In the genomic region with DNA sequence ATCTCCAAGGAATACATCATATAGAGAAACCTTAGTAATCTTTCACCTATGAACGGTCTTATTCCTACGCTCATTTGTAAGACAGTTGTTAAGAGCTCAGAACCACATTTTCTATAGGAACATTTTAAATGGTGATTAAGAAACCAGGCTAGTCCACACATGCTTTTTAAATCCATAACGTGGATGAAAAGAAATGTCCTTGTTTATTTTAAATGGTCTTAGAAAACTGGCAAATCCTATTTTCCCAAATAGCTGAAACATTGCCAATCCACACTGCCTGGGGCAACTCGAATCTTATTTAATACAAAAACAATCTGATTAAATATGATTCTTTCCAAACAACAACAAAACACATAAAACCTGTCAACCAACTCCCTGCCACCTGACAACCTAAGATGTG, we compare ENCODE assay signal across 17 cellular contexts. TPM values are rescaled to one million over a fixed set of nuclear protein-coding genes. Genes with fewer than 3 reads are reported as not detected.
A peak's percentile ranks its signal among the peaks of the same experiment; 100 is the strongest.
DNase-seq lines count a peak whose midpoint lies in the region; ATAC-seq and TF ChIP-seq lines count a peak whose summit lies in the region.
"Had no signal": no experiment of that assay in that cellular context is flagged by ENCODE, and none has a peak within 500 bp of the region (broad histone marks: within the 10 kb centered on the region; RNA-seq: fewer than 3 reads in every experiment).

No MANE protein-coding gene starts in this region.

- H3K9me2 ChIP-seq in SK-N-SH: no peaks in the 10 kb centered on the region

- H3K27me3 ChIP-seq in SK-N-SH (ENCODE audit: insufficient read depth) (no peaks in the 10 kb centered on the region), WERI-Rb-1 (ENCODE audit: insufficient read depth, low read depth, severe bottlenecking) (no peaks in the 10 kb centered on the region)
- H3K27me3 ChIP-seq: spleen had no signal

- H3K9me3 ChIP-seq in SK-N-SH: no peaks in the 10 kb centered on the region
- no peaks in the 10 kb centered on the region for H3K9me3 ChIP-seq in WERI-Rb-1 (ENCODE audit: severe bottlenecking)
- H3K9me3 ChIP-seq: lower lobe of right lung, spleen, thoracic aorta had no signal

- TF ChIP-seq EP300 in SK-N-SH (IDR thresholded peaks at IDR 0.05; ENCODE audit: borderline replicate concordance in 1 of 2, low read depth in 1 of 2, low read length in 1 of 2): no peak

- no peak for ATAC-seq in SK-N-SH treated with all-trans-retinoic acid at 6 μM for 48 hours
- no peak for ATAC-seq in stimulated activated effector memory CD8-positive, alpha-beta T cell treated with anti-CD3 and anti-CD28 coated beads, Interleukin-12 subunit alpha, Interleukin-12 subunit beta, amount 100 ng/mL, for 72 hours
- ATAC-seq: lower lobe of right lung had no signal

- H3K27ac Mint-ChIP-seq in stimulated activated effector memory CD8-positive, alpha-beta T cell treated with anti-CD3 and anti-CD28 coated beads, Interleukin-12 subunit alpha, Interleukin-12 subunit beta, amount 100 ng/mL, for 72 hours: peak overlapping the region; percentile 46

- peaks cover 20% of the 10 kb centered on the region for H3K4me1 Mint-ChIP-seq in stimulated activated effector memory CD8-positive, alpha-beta T cell treated with anti-CD3 and anti-CD28 coated beads, Interleukin-12 subunit alpha, Interleukin-12 subunit beta, amount 100 ng/mL, for 72 hours

- H3K36me3 Mint-ChIP-seq in stimulated activated effector memory CD8-positive, alpha-beta T cell treated with anti-CD3 and anti-CD28 coated beads, Interleukin-12 subunit alpha, Interleukin-12 subunit beta, amount 100 ng/mL, for 72 hours: no peaks in the 10 kb centered on the region

- POLR2A ChIA-PET in SK-N-SH (lab: Yijun Ruan, JAX): no interaction called here

- CTCF ChIA-PET in SK-N-SH (lab: Yijun Ruan, JAX): interaction anchor here (0.7 to 1.6 kb wide), 4 partner anchors 21 to 437 kb away, joined by 3 to 7 read pairs (median 4); no protein-coding TSS in a partner anchor

- H3K79me2 ChIP-seq in SK-N-SH (ENCODE audit: insufficient read depth): peaks cover 23% of the 10 kb centered on the region

- peaks cover 6% of the 10 kb centered on the region for H3F3A ChIP-seq in SK-N-SH (replicated peaks; ENCODE audit: insufficient read depth)

- H2AFZ ChIP-seq in SK-N-SH (ENCODE audit: low read depth): no peak overlapping the region

- no peak for TF ChIP-seq RAD21 in SK-N-SH (IDR thresholded peaks at IDR 0.05; ENCODE audit: low read length)

- H3K9ac ChIP-seq in SK-N-SH: no peak overlapping the region

- no peaks in the 10 kb centered on the region for H4K20me1 ChIP-seq in SK-N-SH (ENCODE audit: insufficient read depth)

- no peak overlapping the region for H3K4me3 Mint-ChIP-seq in stimulated activated effector memory CD8-positive, alpha-beta T cell treated with anti-CD3 and anti-CD28 coated beads, Interleukin-12 subunit alpha, Interleukin-12 subunit beta, amount 100 ng/mL, for 72 hours

- H3K4me2 ChIP-seq in SK-N-SH: no peak overlapping the region

- peak overlapping the region; percentile 7 to 22; a peak in 2 of 4 replicates for H3K27ac ChIP-seq in SK-N-SH (ENCODE audit: low read depth in 2 of 2, low read length in 1 of 2)
- H3K27ac ChIP-seq in WERI-Rb-1: no peak overlapping the region
- H3K27ac ChIP-seq: lower lobe of right lung, thoracic aorta had no signal

- DNase-seq in SK-N-SH: no peak
- peak; percentile 37 for DNase-seq in amniotic epithelial cell (ENCODE audit: low read depth)
- DNase-seq in fibroblast of peridontal ligament (ENCODE audit: extremely low read depth): peak; percentile 83
- no peak for DNase-seq in stimulated activated effector memory CD8-positive, alpha-beta T cell treated with anti-CD3 and anti-CD28 coated beads, Interleukin-12 subunit alpha, Interleukin-12 subunit beta, amount 100 ng/mL, for 72 hours (ENCODE audit: low spot score in 2 of 2)
- DNase-seq in WERI-Rb-1: no peak
- no peak for DNase-seq in D341Med (ENCODE audit: low spot score)
- DNase-seq in NCI-H345 treated with DMSO at 0.1 percent for 48 hours (lab: John Stamatoyannopoulos, UW; ENCODE audit: unreplicated experiment): no peak
- DNase-seq: 8988T; activated CD4-positive, alpha-beta T cell treated with anti-CD3 and anti-CD28 coated beads, Interleukin-2, amount 10 ng/mL, durations not matched to agents 7 days and 5 days; activated T-cell treated with anti-CD3 and anti-CD28 coated beads, Interleukin-2, amount 50 U/mL, for 48 hours; effector memory CD4-positive, alpha-beta T cell; lower lobe of right lung; NCI-H226; nucleus accumbens; spleen had no signal

- H3K4me1 ChIP-seq in SK-N-SH (ENCODE audit: control insufficient read depth in 1 of 2, insufficient read depth in 2 of 2, low read depth in 1 of 2, low read length in 1 of 2): peaks cover 5 to 31% of the 10 kb centered on the region in 2 experiments

- H3K4me3 ChIP-seq in SK-N-SH (ENCODE audit: low read depth in 2 of 2, low read length in 1 of 2) (no peak overlapping the region), WERI-Rb-1 (ENCODE audit: low read depth, low read length) (no peak overlapping the region)
- H3K4me3 ChIP-seq: lower lobe of right lung had no signal

- H3K36me3 ChIP-seq in SK-N-SH (replicated peaks in 1 of 2; ENCODE audit: control insufficient read depth in 1 of 2, insufficient read depth in 2 of 2, low read length in 1 of 2) (no peaks in the 10 kb centered on the region), WERI-Rb-1 (no peaks in the 10 kb centered on the region)
- H3K36me3 ChIP-seq: lower lobe of right lung, spleen, thoracic aorta had no signal

- no peak for TF ChIP-seq CTCF in SK-N-SH (IDR thresholded peaks at IDR 0.05)
- TF ChIP-seq CTCF in WERI-Rb-1 (IDR thresholded peaks at IDR 0.05; ENCODE audit: low read depth, low read length): no peak

- H3K9me3 Mint-ChIP-seq in stimulated activated effector memory CD8-positive, alpha-beta T cell treated with anti-CD3 and anti-CD28 coated beads, Interleukin-12 subunit alpha, Interleukin-12 subunit beta, amount 100 ng/mL, for 72 hours: no peaks in the 10 kb centered on the region

- 80% methylated on average over 4 of the region's 4 CpGs for WGBS in SK-N-SH (ENCODE audit: low lambda C conversion rate)

TF ChIP-seq in SK-N-SH, 30 proteins besides CTCF, POLR2A, EP300 and RAD21:
- TF ChIP-seq CHD2 (IDR thresholded peaks at IDR 0.05; ENCODE audit: low read length, partially characterized antibody): no peak
- TF ChIP-seq YY1 (IDR thresholded peaks at IDR 0.05; ENCODE audit: low read depth): no peak
- TF ChIP-seq JUND (IDR thresholded peaks at IDR 0.05): no peak
- TF ChIP-seq MXI1 (IDR thresholded peaks at IDR 0.05; ENCODE audit: low read depth, low read length): no peak
- no peak for TF ChIP-seq RXRA (IDR thresholded peaks at IDR 0.05; ENCODE audit: borderline replicate concordance, low read depth)
- TF ChIP-seq SMC3 (IDR thresholded peaks at IDR 0.05; ENCODE audit: low read depth, low read length): no peak
- TF ChIP-seq PBX3 (IDR thresholded peaks at IDR 0.05): no peak
- no peak for TF ChIP-seq FOXJ3 (CRISPR knock-in tag; IDR thresholded peaks at IDR 0.05)
- no peak for TF ChIP-seq FOXM1 (IDR thresholded peaks at IDR 0.05; ENCODE audit: low read depth)
- TF ChIP-seq POLR2AphosphoS5 (IDR thresholded peaks at IDR 0.05; ENCODE audit: low read depth, low read length): no peak

TF ChIP-seq in SK-N-SH treated with all-trans-retinoic acid at 6 μM for 48 hours, 23 proteins besides CTCF, POLR2A, EP300 and RAD21:
- TF ChIP-seq PATZ1 (CRISPR knock-in tag; IDR thresholded peaks at IDR 0.05; ENCODE audit: borderline replicate concordance) (no peak), ZNF565 (CRISPR knock-in tag; conservative IDR thresholded peaks at IDR 0.05; ENCODE audit: low read depth) (no peak), ZNF8 (CRISPR knock-in tag; IDR thresholded peaks at IDR 0.05) (no peak)

RNA-seq across cellular contexts. Expression of gene METTL8, which starts 23.7 kb away (rescaled TPM):
- polyA plus RNA-seq in SK-N-SH (2012; rRNA removed): 5.1 and 6.2 TPM in 2 replicates
- polyA plus RNA-seq in SK-N-SH (2012; cell fraction: cytosol; rRNA removed): 9.5 and 13.4 TPM in 2 replicates
- polyA plus RNA-seq in SK-N-SH (2012; cell fraction: nucleus; rRNA removed): 8.5 and 8.8 TPM in 2 replicates

RNA-seq across cellular contexts. Expression of gene DCAF17, which starts 23.9 kb away (rescaled TPM):
- 4.9 and 7.5 TPM in 2 replicates for polyA plus RNA-seq in SK-N-SH (2012; rRNA removed)
- polyA plus RNA-seq in SK-N-SH (2012; cell fraction: cytosol; rRNA removed): 7.3 and 7.5 TPM in 2 replicates
- 7.0 and 14.3 TPM in 2 replicates for polyA plus RNA-seq in SK-N-SH (2012; cell fraction: nucleus; rRNA removed)

Comparison
In these comparisons a context has a peak if more than half of its experiments do, and no peak if none do; other contexts are left out.
1. DNase-seq: peak in amniotic epithelial cell (single experiment) and fibroblast of peridontal ligament (single experiment); none in SK-N-SH (single experiment), stimulated activated effector memory CD8-positive, alpha-beta T cell treated with anti-CD3 and anti-CD28 coated beads, Interleukin-12 subunit alpha, Interleukin-12 subunit beta, amount 100 ng/mL, for 72 hours (0 of 2), WERI-Rb-1 (single experiment), D341Med (single experiment) and NCI-H345 treated with DMSO at 0.1 percent for 48 hours (single experiment).